8 cellular contexts compared by ENCODE assay signal in genomic region chr17:42774066-42774750, GRCh38. TPM values are rescaled to one million over a fixed set of nuclear protein-coding genes. Genes with fewer than 3 reads are reported as not detected.
DNase-seq lines count a peak whose midpoint lies in the region; ATAC-seq, FAIRE-seq and TF ChIP-seq lines count a peak whose summit lies in the region.

No MANE protein-coding gene starts in this region.

- no peak for TF ChIP-seq RAD21 in HepG2 (CRISPR knock-in tag; IDR thresholded peaks at IDR 0.05)

- TF ChIP-seq CTCF in heart left ventricle (IDR thresholded peaks at IDR 0.05): no peak
- no peak for TF ChIP-seq CTCF in HepG2 (CRISPR knock-in tag; IDR thresholded peaks at IDR 0.05)
- TF ChIP-seq CTCF in upper lobe of right lung (IDR thresholded peaks at IDR 0.05): no peak

- peaks cover 25% of the 10 kb centered on the region for H3K79me2 ChIP-seq in HepG2 (ENCODE audit: insufficient read depth, low read length)

- peak overlapping the region in 3 of 12 donors; percentile 78 to 86 (median 81) for H3K27ac ChIP-seq in heart left ventricle
- H3K27ac ChIP-seq in HepG2 (ENCODE audit: extremely low read length, insufficient read depth, low read length): peak overlapping the region; percentile 66
- no peak overlapping the region for H3K27ac ChIP-seq in upper lobe of right lung

- no peak for TF ChIP-seq EP300 in HepG2 (IDR thresholded peaks at IDR 0.05; ENCODE audit: low read depth in 2 of 2, low read length in 2 of 2)
- no peak for TF ChIP-seq EP300 in HepG2 (CRISPR knock-in tag; IDR thresholded peaks at IDR 0.05; ENCODE audit: borderline replicate concordance)

- H3K27me3 ChIP-seq in heart left ventricle: no peaks in the 10 kb centered on the region
- no peaks in the 10 kb centered on the region for H3K27me3 ChIP-seq in adipocyte (replicated peaks; ENCODE audit: control insufficient read depth, insufficient read depth, low read length)
- H3K27me3 ChIP-seq in HepG2 (ENCODE audit: control insufficient read depth in 1 of 2, insufficient read depth in 2 of 2, low read length in 2 of 2): no peaks in the 10 kb centered on the region; a peak in 1 of 5 replicates
- H3K27me3 ChIP-seq in upper lobe of right lung: no peaks in the 10 kb centered on the region

- WGBS in heart left ventricle, 4 donors: 74 to 77% (median 75%) methylated on average over 3 of the region's 3 CpGs
- 67% methylated on average over 3 of the region's 3 CpGs for WGBS in HepG2 (ENCODE audit: low lambda C conversion rate)

- peak overlapping the region; percentile 97 for H3K9ac ChIP-seq in adipocyte (ENCODE audit: low read length)
- peak overlapping the region; percentile 87 for H3K9ac ChIP-seq in HepG2 (ENCODE audit: insufficient read depth, low read depth, low read length)

- POLR2A ChIA-PET in HepG2 (lab: Yijun Ruan, JAX): interaction anchor here (0.9 to 3.4 kb wide), 22 partner anchors 8 to 196 kb away, joined by 3 to 53 read pairs (median 8); partner anchors contain the start of genes AOC3, BECN1, CNTD1 and COA3

- in situ Hi-C loops in HepG2 (cut with HindIII; ENCODE audit: extremely low pct_ligation_motif_present, low pct_unique_long_range_greater_than_20kb): no loop called here

- CTCF ChIA-PET in HepG2 (lab: Yijun Ruan, JAX; ENCODE audit: low intra/inter-chr PET ratio, low total read pairs): no interaction called here

- H3K4me1 ChIP-seq in heart left ventricle (peaks cover 0 to 18% (median 9%) of the 10 kb centered on the region in 12 donors), adipocyte (ENCODE audit: control insufficient read depth, insufficient read depth, low read length) (peaks cover 13% of the 10 kb centered on the region), HepG2 (ENCODE audit: insufficient read depth, low read length) (peaks cover 61% of the 10 kb centered on the region), upper lobe of right lung (peaks cover 14% of the 10 kb centered on the region)

- intact Hi-C loops in heart left ventricle (cut with DNase I) (loop anchor here in 2 of 10 donors (5.0 to 10.0 kb wide), 2 partner anchors 48 to 51 kb away; partner anchors contain the start of gene BECN1 (in 2 of the 2)), cardiac septum (cut with DNase I) (no loop called here), HepG2 (cut with micrococcal nuclease; ENCODE audit: unreplicated experiment) (no loop called here), upper lobe of right lung (cut with DNase I) (no loop called here)

- no TSS peak for BruUV-seq in HepG2 (replicated peaks; lab: Mats Ljungman, UMichigan)

- H3K4me3 ChIP-seq in heart left ventricle (peak overlapping the region in 11 of 12 donors; percentile 56 to 94 (median 87)), adipocyte (ENCODE audit: low read length) (peak overlapping the region; percentile 99), HepG2 (replicated peaks in 1 of 3; ENCODE audit: insufficient read depth in 1 of 3, low read depth in 2 of 3, low read length in 3 of 3) (peak overlapping the region; percentile 74 to 96 (median 88)), upper lobe of right lung (peak overlapping the region; percentile 86)

- ATAC-seq in heart left ventricle: no peak
- no peak; the same call in 2 of the 3 replicates for ATAC-seq in HepG2
- no peak for ATAC-seq in upper lobe of right lung
- no peak for ATAC-seq in GM19035 (IDR thresholded peaks at IDR 0.05; ENCODE audit: unreplicated experiment)

- no peaks in the 10 kb centered on the region for H4K20me1 ChIP-seq in HepG2 (ENCODE audit: insufficient read depth, low read length)

- H3K36me3 ChIP-seq in heart left ventricle: peaks cover 0 to 48% (median 41%) of the 10 kb centered on the region in 9 donors
- peaks cover 40% of the 10 kb centered on the region for H3K36me3 ChIP-seq in adipocyte (ENCODE audit: control insufficient read depth, insufficient read depth, low read length, severe bottlenecking)
- peaks cover 4 to 18% of the 10 kb centered on the region in 2 experiments; a peak in 4 of 5 replicates for H3K36me3 ChIP-seq in HepG2 (replicated peaks in 1 of 2; ENCODE audit: control insufficient read depth in 1 of 2, insufficient read depth in 2 of 2, low read length in 2 of 2)
- H3K36me3 ChIP-seq in upper lobe of right lung: peaks cover 43% of the 10 kb centered on the region

- peak overlapping the region; percentile 97 for H3K4me2 ChIP-seq in HepG2 (ENCODE audit: low read depth, low read length)

- H2AFZ ChIP-seq in HepG2 (ENCODE audit: low read length): no peak overlapping the region

- TF ChIP-seq POLR2A in heart left ventricle (IDR thresholded peaks at IDR 0.05) (no peak), HepG2 (IDR thresholded peaks at IDR 0.05; ENCODE audit: insufficient read depth in 1 of 2, low read depth in 2 of 2, low read length in 2 of 2) (no peak)

- no peak for FAIRE-seq in HepG2 (lab: Jason Lieb, UNC)

- H3K9me3 ChIP-seq in heart left ventricle (no peaks in the 10 kb centered on the region), adipocyte (ENCODE audit: control insufficient read depth, low read length) (no peaks in the 10 kb centered on the region), HepG2 (ENCODE audit: low read length) (no peaks in the 10 kb centered on the region), upper lobe of right lung (no peaks in the 10 kb centered on the region)

- no peak for DNase-seq in heart left ventricle
- DNase-seq in cardiac septum (ENCODE audit: low spot score): no peak
- peak; percentile 37 for DNase-seq in adipocyte (ENCODE audit: low read depth)
- peak; percentile 49 for DNase-seq in HepG2 (ENCODE audit: low spot score)
- DNase-seq in upper lobe of right lung: no peak
- DNase-seq in NCI-H510A treated with DMSO at 0.1 percent for 48 hours (lab: John Stamatoyannopoulos, UW): no peak
- no peak for DNase-seq in mesenteric fat pad (ENCODE audit: low spot score)

RNA-seq across cellular contexts. Expression of gene VPS25, which starts 1.0 kb away (rescaled TPM):
- total RNA-seq in heart left ventricle: 10 to 100 TPM; 32.7 to 50.4 (median 37.9) TPM
- polyA plus RNA-seq in heart left ventricle: 10 to 100 TPM; 33.1 to 88.4 TPM
- total RNA-seq in cardiac septum: 32.3 TPM
- 148 and 161 TPM in 2 replicates for total RNA-seq in HepG2 (2016; rRNA removed; fragmentation: Illumina TruSeq; extraction: Trizol)
- 37.2 and 42.3 TPM in 2 replicates for total RNA-seq in HepG2 (2016; cell fraction: cytosol; rRNA removed; fragmentation: Illumina TruSeq; extraction: Trizol; ENCODE audit: low read depth)
- total RNA-seq in HepG2 (2016; cell fraction: insoluble cytoplasmic fraction; rRNA removed; fragmentation: Illumina TruSeq; extraction: Trizol): 159 and 160 TPM in 2 replicates
- total RNA-seq in HepG2 (2016; cell fraction: membrane; rRNA removed; fragmentation: Illumina TruSeq; extraction: Trizol): 51.4 and 51.5 TPM in 2 replicates
- 115 and 126 TPM in 2 replicates for total RNA-seq in HepG2 (2016; cell fraction: nucleus; rRNA removed; fragmentation: Illumina TruSeq; extraction: Trizol)
- 249 and 270 TPM in 2 replicates for polyA plus RNA-seq in HepG2 (2011; rRNA removed)
- polyA plus RNA-seq in HepG2 (2011; cell fraction: cytosol; rRNA removed): 251 and 262 TPM in 2 replicates
- polyA plus RNA-seq in HepG2 (2011; cell fraction: nucleus; rRNA removed): 162 and 166 TPM in 2 replicates
- polyA plus RNA-seq in HepG2 (2012): 100 and 110 TPM in 2 replicates
- 35.3 and 36.1 TPM in 2 replicates for polyA plus RNA-seq in HepG2 (2016; cell fraction: cytosol; fragmentation: Illumina TruSeq; extraction: Trizol; ENCODE audit: low read depth)
- polyA plus RNA-seq in HepG2 (2016; cell fraction: insoluble cytoplasmic fraction; fragmentation: Illumina TruSeq; extraction: Trizol; ENCODE audit: low read depth): 177 and 189 TPM in 2 replicates
- 44.1 and 49.3 TPM in 2 replicates for polyA plus RNA-seq in HepG2 (2016; cell fraction: membrane; fragmentation: Illumina TruSeq; extraction: Trizol; ENCODE audit: low read depth)
- 203 and 214 TPM in 2 replicates for polyA plus RNA-seq in HepG2 (2016; cell fraction: nucleus; fragmentation: Illumina TruSeq; extraction: Trizol; ENCODE audit: insufficient read depth, low read depth)
- polyA minus RNA-seq in HepG2 (2011; rRNA and poly(A)+ RNA removed; ENCODE audit: low replicate concordance): 122 and 224 TPM in 2 replicates
- 39.7 and 45.6 TPM in 2 replicates for polyA minus RNA-seq in HepG2 (2011; cell fraction: cytosol; rRNA and poly(A)+ RNA removed)
- polyA minus RNA-seq in HepG2 (2011; cell fraction: nucleus; rRNA and poly(A)+ RNA removed): 87.8 and 92.0 TPM in 2 replicates
- 42.3 TPM for total RNA-seq in upper lobe of right lung
- 41.1 TPM for total RNA-seq in mesenteric fat pad

RNA-seq across cellular contexts. Expression of gene WNK4, which starts 6.2 kb away (rescaled TPM):
- total RNA-seq in heart left ventricle (1 to 10 TPM in 1 of 9 donors, not detected in 8; 1.2 TPM), cardiac septum (not detected), HepG2 (2016; rRNA removed; fragmentation: Illumina TruSeq; extraction: Trizol) (1.5 and 2.7 TPM in 2 replicates), upper lobe of right lung (0.38 TPM), mesenteric fat pad (not detected)
- polyA plus RNA-seq in heart left ventricle (not detected), HepG2 (2011; rRNA removed) (13.7 and 16.9 TPM in 2 replicates)
- 1.2 and 1.7 TPM in 2 replicates for total RNA-seq in HepG2 (2016; cell fraction: cytosol; rRNA removed; fragmentation: Illumina TruSeq; extraction: Trizol; ENCODE audit: low read depth)
- total RNA-seq in HepG2 (2016; cell fraction: insoluble cytoplasmic fraction; rRNA removed; fragmentation: Illumina TruSeq; extraction: Trizol): 2.2 and 2.8 TPM in 2 replicates
- 1.2 and 1.5 TPM in 2 replicates for total RNA-seq in HepG2 (2016; cell fraction: membrane; rRNA removed; fragmentation: Illumina TruSeq; extraction: Trizol)
- total RNA-seq in HepG2 (2016; cell fraction: nucleus; rRNA removed; fragmentation: Illumina TruSeq; extraction: Trizol): 4.5 and 5.1 TPM in 2 replicates
- polyA plus RNA-seq in HepG2 (2011; cell fraction: cytosol; rRNA removed): 5.6 and 5.8 TPM in 2 replicates
- 85.9 and 88.5 TPM in 2 replicates for polyA plus RNA-seq in HepG2 (2011; cell fraction: nucleus; rRNA removed)
- polyA plus RNA-seq in HepG2 (2012): 23.9 and 27.1 TPM in 2 replicates
- 0.60 and 0.64 TPM in 2 replicates for polyA plus RNA-seq in HepG2 (2016; cell fraction: cytosol; fragmentation: Illumina TruSeq; extraction: Trizol; ENCODE audit: low read depth)
- polyA plus RNA-seq in HepG2 (2016; cell fraction: insoluble cytoplasmic fraction; fragmentation: Illumina TruSeq; extraction: Trizol; ENCODE audit: low read depth): 2.4 and 3.7 TPM in 2 replicates
- 1.2 and 1.4 TPM in 2 replicates for polyA plus RNA-seq in HepG2 (2016; cell fraction: membrane; fragmentation: Illumina TruSeq; extraction: Trizol; ENCODE audit: low read depth)
- polyA plus RNA-seq in HepG2 (2016; cell fraction: nucleus; fragmentation: Illumina TruSeq; extraction: Trizol; ENCODE audit: insufficient read depth, low read depth): 20.6 and 21.3 TPM in 2 replicates
- 2.8 and 17.8 TPM in 2 replicates for polyA minus RNA-seq in HepG2 (2011; rRNA and poly(A)+ RNA removed; ENCODE audit: low replicate concordance)
- 7.4 and 8.9 TPM in 2 replicates for polyA minus RNA-seq in HepG2 (2011; cell fraction: cytosol; rRNA and poly(A)+ RNA removed)
- 29.6 and 31.7 TPM in 2 replicates for polyA minus RNA-seq in HepG2 (2011; cell fraction: nucleus; rRNA and poly(A)+ RNA removed)

RNA-seq across cellular contexts. Expression of gene RAMP2, which starts 13.2 kb away (rescaled TPM):
- 10 to 100 TPM; 31.2 to 58.3 (median 39.7) TPM for total RNA-seq in heart left ventricle
- polyA plus RNA-seq in heart left ventricle: 10 to 100 TPM; 33.1 to 82.0 TPM
- 45.8 TPM for total RNA-seq in cardiac septum
- 0.74 and 1.4 TPM in 2 replicates for total RNA-seq in HepG2 (2016; rRNA removed; fragmentation: Illumina TruSeq; extraction: Trizol)
- total RNA-seq in HepG2 (2016; cell fraction: cytosol; rRNA removed; fragmentation: Illumina TruSeq; extraction: Trizol; ENCODE audit: low read depth): 1.4 and 3.0 TPM in 2 replicates
- 1.3 TPM in 2 replicates for total RNA-seq in HepG2 (2016; cell fraction: insoluble cytoplasmic fraction; rRNA removed; fragmentation: Illumina TruSeq; extraction: Trizol)
- 1.6 and 2.8 TPM in 2 replicates for total RNA-seq in HepG2 (2016; cell fraction: membrane; rRNA removed; fragmentation: Illumina TruSeq; extraction: Trizol)
- total RNA-seq in HepG2 (2016; cell fraction: nucleus; rRNA removed; fragmentation: Illumina TruSeq; extraction: Trizol): 0.56 and 0.81 TPM in 2 replicates
- polyA plus RNA-seq in HepG2 (2011; rRNA removed): 5.2 and 7.1 TPM in 2 replicates
- 5.4 and 7.0 TPM in 2 replicates for polyA plus RNA-seq in HepG2 (2011; cell fraction: cytosol; rRNA removed)
- 2.0 and 2.8 TPM in 2 replicates for polyA plus RNA-seq in HepG2 (2011; cell fraction: nucleus; rRNA removed)
- 3.9 and 9.6 TPM in 2 replicates for polyA plus RNA-seq in HepG2 (2012)
- polyA plus RNA-seq in HepG2 (2016; cell fraction: cytosol; fragmentation: Illumina TruSeq; extraction: Trizol; ENCODE audit: low read depth): 6.7 and 7.5 TPM in 2 replicates
- 2.2 and 2.4 TPM in 2 replicates for polyA plus RNA-seq in HepG2 (2016; cell fraction: insoluble cytoplasmic fraction; fragmentation: Illumina TruSeq; extraction: Trizol; ENCODE audit: low read depth)
- 4.1 and 6.0 TPM in 2 replicates for polyA plus RNA-seq in HepG2 (2016; cell fraction: membrane; fragmentation: Illumina TruSeq; extraction: Trizol; ENCODE audit: low read depth)
- 3.0 and 4.8 TPM in 2 replicates for polyA plus RNA-seq in HepG2 (2016; cell fraction: nucleus; fragmentation: Illumina TruSeq; extraction: Trizol; ENCODE audit: insufficient read depth, low read depth)
- 4.0 TPM in 1 of 2 replicates, not detected in the other for polyA minus RNA-seq in HepG2 (2011; rRNA and poly(A)+ RNA removed; ENCODE audit: low replicate concordance)
- 1.1 and 1.7 TPM in 2 replicates for polyA minus RNA-seq in HepG2 (2011; cell fraction: cytosol; rRNA and poly(A)+ RNA removed)
- 1.6 TPM in 1 of 2 replicates, not detected in the other for polyA minus RNA-seq in HepG2 (2011; cell fraction: nucleus; rRNA and poly(A)+ RNA removed)
- 114 TPM for total RNA-seq in upper lobe of right lung
- total RNA-seq in mesenteric fat pad: 58.2 TPM

RNA-seq across cellular contexts. Expression of gene COA3, which starts 24.3 kb away (rescaled TPM):
- total RNA-seq in heart left ventricle: 10 to 100 TPM; 56.2 to 97.1 (median 71.8) TPM
- polyA plus RNA-seq in heart left ventricle: 100 to 1,000 TPM; 110 to 136 TPM
- 61.4 TPM for total RNA-seq in cardiac septum
- total RNA-seq in HepG2 (2016; rRNA removed; fragmentation: Illumina TruSeq; extraction: Trizol): 202 and 250 TPM in 2 replicates
- total RNA-seq in HepG2 (2016; cell fraction: cytosol; rRNA removed; fragmentation: Illumina TruSeq; extraction: Trizol; ENCODE audit: low read depth): 66.3 and 72.6 TPM in 2 replicates
- total RNA-seq in HepG2 (2016; cell fraction: insoluble cytoplasmic fraction; rRNA removed; fragmentation: Illumina TruSeq; extraction: Trizol): 201 and 243 TPM in 2 replicates
- total RNA-seq in HepG2 (2016; cell fraction: membrane; rRNA removed; fragmentation: Illumina TruSeq; extraction: Trizol): 116 TPM in 2 replicates
- total RNA-seq in HepG2 (2016; cell fraction: nucleus; rRNA removed; fragmentation: Illumina TruSeq; extraction: Trizol): 61.0 and 71.2 TPM in 2 replicates
- 130 and 133 TPM in 2 replicates for polyA plus RNA-seq in HepG2 (2011; rRNA removed)
- 169 and 174 TPM in 2 replicates for polyA plus RNA-seq in HepG2 (2011; cell fraction: cytosol; rRNA removed)
- polyA plus RNA-seq in HepG2 (2011; cell fraction: nucleus; rRNA removed): 33.2 and 38.8 TPM in 2 replicates
- 92.9 and 124 TPM in 2 replicates for polyA plus RNA-seq in HepG2 (2012)
- 63.6 and 67.4 TPM in 2 replicates for polyA plus RNA-seq in HepG2 (2016; cell fraction: cytosol; fragmentation: Illumina TruSeq; extraction: Trizol; ENCODE audit: low read depth)
- polyA plus RNA-seq in HepG2 (2016; cell fraction: insoluble cytoplasmic fraction; fragmentation: Illumina TruSeq; extraction: Trizol; ENCODE audit: low read depth): 218 and 224 TPM in 2 replicates
- 91.3 and 92.2 TPM in 2 replicates for polyA plus RNA-seq in HepG2 (2016; cell fraction: membrane; fragmentation: Illumina TruSeq; extraction: Trizol; ENCODE audit: low read depth)
- polyA plus RNA-seq in HepG2 (2016; cell fraction: nucleus; fragmentation: Illumina TruSeq; extraction: Trizol; ENCODE audit: insufficient read depth, low read depth): 97.0 and 100 TPM in 2 replicates
- 55.4 and 74.2 TPM in 2 replicates for polyA minus RNA-seq in HepG2 (2011; rRNA and poly(A)+ RNA removed; ENCODE audit: low replicate concordance)
- polyA minus RNA-seq in HepG2 (2011; cell fraction: cytosol; rRNA and poly(A)+ RNA removed): 26.7 and 29.5 TPM in 2 replicates
- polyA minus RNA-seq in HepG2 (2011; cell fraction: nucleus; rRNA and poly(A)+ RNA removed): 21.8 and 26.5 TPM in 2 replicates
- total RNA-seq in upper lobe of right lung: 53.9 TPM
- 56.7 TPM for total RNA-seq in mesenteric fat pad

RNA-seq across cellular contexts. Expression of gene CNTD1, which starts 24.5 kb away (rescaled TPM):
- total RNA-seq in heart left ventricle: not detected
- under 1 TPM; 0.10 to 0.38 TPM for polyA plus RNA-seq in heart left ventricle
- not detected for total RNA-seq in cardiac septum
- 0.11 TPM in 1 of 2 replicates, not detected in the other for total RNA-seq in HepG2 (2016; rRNA removed; fragmentation: Illumina TruSeq; extraction: Trizol)
- total RNA-seq in HepG2 (2016; cell fraction: cytosol; rRNA removed; fragmentation: Illumina TruSeq; extraction: Trizol; ENCODE audit: low read depth): not detected in 2 replicates
- total RNA-seq in HepG2 (2016; cell fraction: insoluble cytoplasmic fraction; rRNA removed; fragmentation: Illumina TruSeq; extraction: Trizol): 0.26 and 0.45 TPM in 2 replicates
- total RNA-seq in HepG2 (2016; cell fraction: membrane; rRNA removed; fragmentation: Illumina TruSeq; extraction: Trizol): not detected in 2 replicates
- 0.25 TPM in 1 of 2 replicates, not detected in the other for total RNA-seq in HepG2 (2016; cell fraction: nucleus; rRNA removed; fragmentation: Illumina TruSeq; extraction: Trizol)
- polyA plus RNA-seq in HepG2 (2011; rRNA removed): 0.15 and 0.34 TPM in 2 replicates
- 0.16 and 0.17 TPM in 2 replicates for polyA plus RNA-seq in HepG2 (2011; cell fraction: cytosol; rRNA removed)
- polyA plus RNA-seq in HepG2 (2011; cell fraction: nucleus; rRNA removed): 0.17 TPM in 1 of 2 replicates, not detected in the other
- 1.8 TPM in 2 replicates for polyA plus RNA-seq in HepG2 (2012)
- polyA plus RNA-seq in HepG2 (2016; cell fraction: cytosol; fragmentation: Illumina TruSeq; extraction: Trizol; ENCODE audit: low read depth): 0.11 TPM in 1 of 2 replicates, not detected in the other
- 0.11 and 0.36 TPM in 2 replicates for polyA plus RNA-seq in HepG2 (2016; cell fraction: insoluble cytoplasmic fraction; fragmentation: Illumina TruSeq; extraction: Trizol; ENCODE audit: low read depth)
- polyA plus RNA-seq in HepG2 (2016; cell fraction: membrane; fragmentation: Illumina TruSeq; extraction: Trizol; ENCODE audit: low read depth): 0.15 and 0.41 TPM in 2 replicates
- 0.77 TPM in 1 of 2 replicates, not detected in the other for polyA plus RNA-seq in HepG2 (2016; cell fraction: nucleus; fragmentation: Illumina TruSeq; extraction: Trizol; ENCODE audit: insufficient read depth, low read depth)
- not detected in 2 replicates for polyA minus RNA-seq in HepG2 (2011; rRNA and poly(A)+ RNA removed; ENCODE audit: low replicate concordance)
- not detected in 2 replicates for polyA minus RNA-seq in HepG2 (2011; cell fraction: cytosol; rRNA and poly(A)+ RNA removed)
- polyA minus RNA-seq in HepG2 (2011; cell fraction: nucleus; rRNA and poly(A)+ RNA removed): 0.25 TPM in 1 of 2 replicates, not detected in the other
- total RNA-seq in upper lobe of right lung: 0.14 TPM
- total RNA-seq in mesenteric fat pad: not detected

Comparison
In these comparisons a context has a peak if more than half of its experiments do, and no peak if none do; other contexts are left out.
1. DNase-seq: peak in adipocyte (single experiment) and HepG2 (single experiment); none in heart left ventricle (0 of 5), cardiac septum (single experiment), upper lobe of right lung (single experiment), NCI-H510A treated with DMSO at 0.1 percent for 48 hours (single experiment) and mesenteric fat pad (single experiment).
2. RNA of gene RAMP2, which starts 13.2 kb away (total RNA-seq): 114 TPM in upper lobe of right lung (single experiment), 58.2 TPM in mesenteric fat pad (single experiment), 45.8 TPM in cardiac septum (single experiment) and 31.2 to 58.3 TPM in heart left ventricle; 0.56 to 3.0 TPM in HepG2; every median in the first group is over 4 times any median in the second.
3. Peak in every context shown above with its lines, with median percentiles within 50 percentile points of each other: H3K4me3 ChIP-seq.